10 cellular contexts compared by ENCODE assay signal in the genomic region with DNA sequence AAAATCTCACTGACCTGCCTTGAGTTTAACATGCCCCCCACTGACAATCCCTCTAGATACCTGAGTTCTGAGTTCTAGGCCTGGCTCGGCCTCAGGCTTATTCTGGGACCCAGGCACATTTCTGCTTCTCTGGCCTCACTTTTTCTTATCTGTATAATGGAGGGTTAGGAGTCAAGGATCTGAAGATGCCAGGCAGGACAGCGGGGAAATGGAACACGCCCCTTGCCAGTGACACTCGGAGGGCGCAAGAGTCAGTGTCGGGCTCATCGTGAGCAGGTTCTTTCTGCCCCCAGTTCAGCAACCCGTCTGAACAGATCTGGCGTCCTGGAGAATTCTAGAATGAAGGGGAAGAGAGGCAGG. TPM values are rescaled to one million over a fixed set of nuclear protein-coding genes. Genes with fewer than 3 reads are reported as not detected.
DNase-seq lines count a peak whose midpoint lies in the region; ATAC-seq and TF ChIP-seq lines count a peak whose summit lies in the region.
"Had no signal": no experiment of that assay in that cellular context is flagged by ENCODE, and none has a peak within 500 bp of the region (broad histone marks: within the 10 kb centered on the region; RNA-seq: fewer than 3 reads in every experiment).

No MANE protein-coding gene starts in this region.

- no peak overlapping the region for H2BK12ac ChIP-seq in trophoblast cell (ENCODE audit: low read length)

- H3K4ac ChIP-seq in trophoblast cell (ENCODE audit: low read depth, low read length): no peak overlapping the region

- H2AFZ ChIP-seq in trophoblast cell (ENCODE audit: insufficient read depth, low read length, poor library complexity): no peak overlapping the region

- H2BK120ac ChIP-seq in trophoblast cell (ENCODE audit: insufficient read depth, low read length, poor library complexity): no peak overlapping the region

- no peaks in the 10 kb centered on the region for H3K79me1 ChIP-seq in trophoblast cell (ENCODE audit: low read length)

- WGBS in trophoblast cell (ENCODE audit: extremely low coverage, insufficient coverage, insufficient read length): no CpG with 5 or more reads among the region's 9 CpGs

- H3K18ac ChIP-seq in trophoblast cell (ENCODE audit: low read length): no peak overlapping the region

- DNase-seq in left ventricle myocardium inferior (no peak), left ventricle myocardium superior (no peak), vagina (ENCODE audit: extremely low spot score in 2 of 2) (no peak), trophoblast cell (no peak), AG08395 (ENCODE audit: low spot score) (no peak)
- DNase-seq in natural killer cell treated with Interleukin-12 subunit alpha and Interleukin-12 subunit beta and Interleukin-15 and Interleukin-18, amount 100 ng/mL, for 72 hours (ENCODE audit: low spot score): peak; percentile 12
- DNase-seq: Calu3, NCI-H1694 had no signal

- no peak overlapping the region for H3K23ac ChIP-seq in trophoblast cell (ENCODE audit: low read length)

- H3K79me2 ChIP-seq in trophoblast cell (ENCODE audit: control insufficient read depth, insufficient read depth, low read length, poor library complexity): no peaks in the 10 kb centered on the region

- H3K27ac Mint-ChIP-seq in dendritic cell treated with granulocyte-macrophage colony-stimulating factor and Interleukin-4, amounts not matched to agents 40 ng/mL and 50 ng/mL, for 4 days: no peak overlapping the region
- H3K27ac Mint-ChIP-seq in natural killer cell treated with Interleukin-12 subunit alpha and Interleukin-12 subunit beta and Interleukin-15 and Interleukin-18, amount 100 ng/mL, for 72 hours: no peak overlapping the region

- peaks cover 70% of the 10 kb centered on the region for H3K27me3 ChIP-seq in left ventricle myocardium inferior (ENCODE audit: low read depth)
- peaks cover 4% of the 10 kb centered on the region for H3K27me3 ChIP-seq in vagina
- peaks cover 30% of the 10 kb centered on the region for H3K27me3 ChIP-seq in trophoblast cell (ENCODE audit: insufficient read depth, low read length)

- H3K36me3 ChIP-seq in left ventricle myocardium inferior: no peaks in the 10 kb centered on the region
- no peaks in the 10 kb centered on the region for H3K36me3 ChIP-seq in vagina
- no peaks in the 10 kb centered on the region for H3K36me3 ChIP-seq in trophoblast cell (ENCODE audit: control insufficient read depth in 1 of 2, insufficient read depth in 2 of 2, low read length in 2 of 2)

- H3K4me3 Mint-ChIP-seq in dendritic cell treated with granulocyte-macrophage colony-stimulating factor and Interleukin-4, amounts not matched to agents 40 ng/mL and 50 ng/mL, for 4 days: peak overlapping the region; percentile 40
- peak overlapping the region; percentile 49 for H3K4me3 Mint-ChIP-seq in natural killer cell treated with Interleukin-12 subunit alpha and Interleukin-12 subunit beta and Interleukin-15 and Interleukin-18, amount 100 ng/mL, for 72 hours

- no peak overlapping the region for H4K8ac ChIP-seq in trophoblast cell (ENCODE audit: low read depth, low read length)

- no peak overlapping the region for H4K91ac ChIP-seq in trophoblast cell (ENCODE audit: low read depth, low read length)

- H3K4me1 ChIP-seq in left ventricle myocardium inferior (peaks cover 11% of the 10 kb centered on the region), vagina (peaks cover 10% of the 10 kb centered on the region), trophoblast cell (ENCODE audit: control insufficient read depth in 1 of 2, insufficient read depth in 2 of 2, low read length in 2 of 2) (peaks cover 0 to 2% of the 10 kb centered on the region in 2 experiments)

- no peak for TF ChIP-seq POLR2A in vagina (IDR thresholded peaks at IDR 0.05)

- H3K4me1 Mint-ChIP-seq in dendritic cell treated with granulocyte-macrophage colony-stimulating factor and Interleukin-4, amounts not matched to agents 40 ng/mL and 50 ng/mL, for 4 days (ENCODE audit: low read depth): peaks cover 26% of the 10 kb centered on the region
- H3K4me1 Mint-ChIP-seq in natural killer cell treated with Interleukin-12 subunit alpha and Interleukin-12 subunit beta and Interleukin-15 and Interleukin-18, amount 100 ng/mL, for 72 hours (ENCODE audit: low read depth in 2 of 2): peaks cover 0 to 7% of the 10 kb centered on the region in 2 donors

- ATAC-seq in left ventricle myocardium superior: no peak
- ATAC-seq in natural killer cell treated with Interleukin-12 subunit alpha and Interleukin-12 subunit beta and Interleukin-15 and Interleukin-18, amount 100 ng/mL, for 72 hours: no peak
- ATAC-seq in GM19035 (IDR thresholded peaks at IDR 0.05; ENCODE audit: unreplicated experiment): no peak

- H2BK5ac ChIP-seq in trophoblast cell (ENCODE audit: low read depth, low read length, poor library complexity): no peak overlapping the region

- H3K9me3 ChIP-seq in left ventricle myocardium inferior (replicated peaks) (peaks cover 3% of the 10 kb centered on the region), vagina (no peaks in the 10 kb centered on the region), trophoblast cell (ENCODE audit: insufficient read depth, low read depth, low read length) (peaks cover 4% of the 10 kb centered on the region)

- H3K27me3 Mint-ChIP-seq in dendritic cell treated with granulocyte-macrophage colony-stimulating factor and Interleukin-4, amounts not matched to agents 40 ng/mL and 50 ng/mL, for 4 days: peaks cover 57% of the 10 kb centered on the region
- H3K27me3 Mint-ChIP-seq in natural killer cell treated with Interleukin-12 subunit alpha and Interleukin-12 subunit beta and Interleukin-15 and Interleukin-18, amount 100 ng/mL, for 72 hours: peaks cover 31 to 35% of the 10 kb centered on the region in 2 donors

- H3K27ac ChIP-seq in left ventricle myocardium inferior (replicated peaks): no peak overlapping the region
- H3K27ac ChIP-seq in vagina: no peak overlapping the region
- no peak overlapping the region for H3K27ac ChIP-seq in trophoblast cell (ENCODE audit: low read depth, low read length)

- TF ChIP-seq CTCF in left ventricle myocardium inferior (IDR thresholded peaks at IDR 0.05; ENCODE audit: borderline replicate concordance) (no peak), vagina (IDR thresholded peaks at IDR 0.05) (no peak)

- peak overlapping the region; percentile 66 for H3K4me3 ChIP-seq in left ventricle myocardium inferior
- peak overlapping the region; percentile 38 to 42 for H3K4me3 ChIP-seq in vagina
- H3K4me3 ChIP-seq in trophoblast cell (ENCODE audit: low read depth, low read length): no peak overlapping the region

- no peak overlapping the region for H3K14ac ChIP-seq in trophoblast cell (ENCODE audit: low read length)

- no peak overlapping the region for H4K12ac ChIP-seq in trophoblast cell (ENCODE audit: low read depth, low read length)

- H2AK5ac ChIP-seq in trophoblast cell (ENCODE audit: low read length): no peak overlapping the region

- intact Hi-C loops in left ventricle myocardium inferior (cut with micrococcal nuclease): no loop called here
- intact Hi-C loops in left ventricle myocardium superior (cut with micrococcal nuclease): no loop called here
- intact Hi-C loops in dendritic cell treated with granulocyte-macrophage colony-stimulating factor and Interleukin-4, amounts not matched to agents 40 ng/mL and 50 ng/mL, for 4 days (cut with micrococcal nuclease): no loop called here
- intact Hi-C loops in vagina (cut with DNase I): no loop called here

- H3K36me3 Mint-ChIP-seq in dendritic cell treated with granulocyte-macrophage colony-stimulating factor and Interleukin-4, amounts not matched to agents 40 ng/mL and 50 ng/mL, for 4 days (ENCODE audit: low read depth): no peaks in the 10 kb centered on the region
- no peaks in the 10 kb centered on the region for H3K36me3 Mint-ChIP-seq in natural killer cell treated with Interleukin-12 subunit alpha and Interleukin-12 subunit beta and Interleukin-15 and Interleukin-18, amount 100 ng/mL, for 72 hours

- no peaks in the 10 kb centered on the region for H3K9me3 Mint-ChIP-seq in dendritic cell treated with granulocyte-macrophage colony-stimulating factor and Interleukin-4, amounts not matched to agents 40 ng/mL and 50 ng/mL, for 4 days
- no peaks in the 10 kb centered on the region for H3K9me3 Mint-ChIP-seq in natural killer cell treated with Interleukin-12 subunit alpha and Interleukin-12 subunit beta and Interleukin-15 and Interleukin-18, amount 100 ng/mL, for 72 hours

- H3K9ac ChIP-seq in trophoblast cell (ENCODE audit: low read length): no peak overlapping the region

- no peak overlapping the region for H3K4me2 ChIP-seq in trophoblast cell (ENCODE audit: low read length)

RNA-seq across cellular contexts. Expression of a gene that starts 0.6 kb away (rescaled TPM):
- 4.1 TPM for total RNA-seq in left ventricle myocardium inferior
- total RNA-seq in left ventricle myocardium superior: 3.8 TPM
- 1 to 10 TPM in 1 of 2 donors, under 1 TPM in 1; 0.70 to 4.2 TPM for total RNA-seq in natural killer cell treated with Interleukin-12 subunit alpha and Interleukin-12 subunit beta and Interleukin-15 and Interleukin-18, amount 100 ng/mL, for 72 hours
- 12.8 TPM for total RNA-seq in vagina
- polyA plus RNA-seq in trophoblast cell (2013): not detected in 2 replicates
- total RNA-seq: Calu3 had no signal

RNA-seq across cellular contexts. Expression of a gene that starts 19.6 kb away (rescaled TPM):
- total RNA-seq in left ventricle myocardium inferior (115 TPM), left ventricle myocardium superior (86.3 TPM), vagina (661 TPM)
- 1,000 to 10,000 TPM in 1 of 2 donors, 100 to 1,000 TPM in 1; 549 to 1,013 TPM for total RNA-seq in natural killer cell treated with Interleukin-12 subunit alpha and Interleukin-12 subunit beta and Interleukin-15 and Interleukin-18, amount 100 ng/mL, for 72 hours
- 236 and 279 TPM in 2 replicates for polyA plus RNA-seq in trophoblast cell (2013)

RNA-seq across cellular contexts. Expression of a gene that starts 23.9 kb away (rescaled TPM):
- not detected for total RNA-seq in left ventricle myocardium inferior
- not detected for total RNA-seq in left ventricle myocardium superior
- not detected for total RNA-seq in natural killer cell treated with Interleukin-12 subunit alpha and Interleukin-12 subunit beta and Interleukin-15 and Interleukin-18, amount 100 ng/mL, for 72 hours
- 25.8 TPM for total RNA-seq in vagina
- polyA plus RNA-seq in trophoblast cell (2013): 0.88 and 1.5 TPM in 2 replicates
- total RNA-seq: Calu3 had no signal

RNA-seq across cellular contexts. Expression of a gene that starts 36.8 kb away (rescaled TPM):
- total RNA-seq in left ventricle myocardium inferior (126 TPM), left ventricle myocardium superior (123 TPM), vagina (564 TPM)
- 100 to 1,000 TPM in 1 of 2 donors, 10 to 100 TPM in 1; 58.5 to 148 TPM for total RNA-seq in natural killer cell treated with Interleukin-12 subunit alpha and Interleukin-12 subunit beta and Interleukin-15 and Interleukin-18, amount 100 ng/mL, for 72 hours
- polyA plus RNA-seq in trophoblast cell (2013): 64.0 and 71.5 TPM in 2 replicates
- total RNA-seq: Calu3 had no signal

RNA-seq across cellular contexts. Expression of a gene that starts 43.7 kb away (rescaled TPM):
- total RNA-seq in left ventricle myocardium inferior: 3.1 TPM
- total RNA-seq in left ventricle myocardium superior: 6.8 TPM
- under 1 TPM in 1 of 2 donors, not detected in 1; 0.36 TPM for total RNA-seq in natural killer cell treated with Interleukin-12 subunit alpha and Interleukin-12 subunit beta and Interleukin-15 and Interleukin-18, amount 100 ng/mL, for 72 hours
- total RNA-seq in vagina: 63.3 TPM
- polyA plus RNA-seq in trophoblast cell (2013): 0.70 and 1.2 TPM in 2 replicates
- total RNA-seq: Calu3 had no signal

Comparison
In these comparisons a context has a peak if more than half of its experiments do, and no peak if none do; other contexts are left out.
1. RNA of a gene that starts 23.9 kb away (total RNA-seq): 25.8 TPM in vagina (single experiment); not detected in left ventricle myocardium inferior (single experiment), not detected in left ventricle myocardium superior (single experiment) and not detected in natural killer cell treated with Interleukin-12 subunit alpha and Interleukin-12 subunit beta and Interleukin-15 and Interleukin-18, amount 100 ng/mL, for 72 hours; every median in the first group is over 10 times any median in the second.